9 cellular contexts compared by ENCODE assay signal in the genomic region with DNA sequence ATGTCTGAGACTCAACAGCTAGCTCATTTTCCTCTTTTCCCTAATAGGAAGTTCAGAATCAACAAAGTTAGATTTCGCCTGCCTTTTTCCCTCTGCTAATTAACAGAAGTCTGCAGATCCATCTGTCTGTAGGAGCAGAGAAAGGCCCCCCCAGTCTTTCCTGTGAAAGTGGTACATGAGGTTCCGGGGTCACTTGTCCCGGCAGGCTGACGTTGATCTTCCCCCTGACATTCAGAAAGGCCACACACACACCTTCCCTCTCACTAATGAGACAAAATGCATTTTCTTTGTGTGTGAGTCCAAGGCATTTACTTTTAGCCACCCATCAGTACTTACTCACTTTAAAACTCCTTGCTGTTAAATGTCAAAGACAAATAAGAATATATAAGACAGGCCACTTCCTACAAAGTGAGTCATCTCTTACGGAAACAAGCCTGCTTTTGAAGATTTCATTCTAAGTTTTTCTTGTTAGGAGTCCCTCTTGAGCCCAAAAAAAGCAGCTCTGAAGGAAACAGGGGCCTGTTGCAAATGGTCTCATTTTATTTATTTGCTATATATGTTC.
DNase-seq lines count a peak whose midpoint lies in the region; ATAC-seq and TF ChIP-seq lines count a peak whose summit lies in the region.
"Had no signal": no experiment of that assay in that cellular context is flagged by ENCODE, and none has a peak within 500 bp of the region (broad histone marks: within the 10 kb centered on the region; RNA-seq: fewer than 3 reads in every experiment).

No MANE protein-coding gene starts in this region.

- intact Hi-C loops in Right ventricle myocardium superior (cut with DNase I) (no loop called here), tibial artery (cut with DNase I; ENCODE audit: low total_unique reads) (loop anchor here (10.0 kb wide), 2 partner anchors 53 to 153 kb away; no protein-coding TSS in a partner anchor)
- intact Hi-C loops in activated T-helper 1 cell treated with anti-CD3 and anti-CD28 coated beads, Interleukin-12 subunit alpha, Interleukin-12 subunit beta, Interleukin-2, Interleukin-4 antibody, amounts not matched to agents 30 ng/mL and 10 ng/mL and 1 ng/mL, durations not matched to agents 14 hours and 24 hours and 36 hours (cut with micrococcal nuclease), result loop anchor here (2.0 to 5.0 kb wide), 2 partner anchors 19 to 280 kb away; a partner anchor contains a TSS

- H3K4me1 Mint-ChIP-seq in activated T-helper 1 cell treated with anti-CD3 and anti-CD28 coated beads, Interleukin-12 subunit alpha, Interleukin-12 subunit beta, Interleukin-2, Interleukin-4 antibody, amounts not matched to agents 30 ng/mL and 10 ng/mL and 1 ng/mL, durations not matched to agents 14 hours and 24 hours and 36 hours (ENCODE audit: low read depth), result peaks cover 36% of the 10 kb centered on the region

- no peak for TF ChIP-seq CTCF in right atrium auricular region (IDR thresholded peaks at IDR 0.05)
- peak; percentile 22 for TF ChIP-seq CTCF in foreskin keratinocyte (conservative IDR thresholded peaks at IDR 0.05)
- no peak for TF ChIP-seq CTCF in tibial artery (IDR thresholded peaks at IDR 0.05)

- peak overlapping the region; percentile 23 for H3K4me3 Mint-ChIP-seq in activated T-helper 1 cell treated with anti-CD3 and anti-CD28 coated beads, Interleukin-12 subunit alpha, Interleukin-12 subunit beta, Interleukin-2, Interleukin-4 antibody, amounts not matched to agents 30 ng/mL and 10 ng/mL and 1 ng/mL, durations not matched to agents 14 hours and 24 hours and 36 hours

- no peak for ATAC-seq in Right ventricle myocardium superior (ENCODE audit: poor library complexity)
- peak; percentile 26 for ATAC-seq in foreskin keratinocyte
- ATAC-seq in HG02571 (IDR thresholded peaks at IDR 0.05; ENCODE audit: unreplicated experiment), result no peak
- ATAC-seq in GM21825 (IDR thresholded peaks at IDR 0.05; ENCODE audit: unreplicated experiment), result no peak

- no peak for DNase-seq in right atrium auricular region (ENCODE audit: low spot score)
- DNase-seq in Right ventricle myocardium superior, result no peak
- DNase-seq in activated T-helper 1 cell treated with anti-CD3 and anti-CD28 coated beads, Interleukin-12 subunit alpha, Interleukin-12 subunit beta, Interleukin-2, Interleukin-4 antibody, amounts not matched to agents 30 ng/mL and 10 ng/mL and 1 ng/mL, durations not matched to agents 14 hours and 24 hours and 36 hours (ENCODE audit: low spot score), result no peak
- peak in 1 of 2 donors; percentile 38 for DNase-seq in foreskin keratinocyte
- no peak for DNase-seq in tibial artery
- no peak for DNase-seq in NCI-H1694 (lab: John Stamatoyannopoulos, UW)
- DNase-seq: DMS53 had no signal

- no peaks in the 10 kb centered on the region for H3K36me3 Mint-ChIP-seq in activated T-helper 1 cell treated with anti-CD3 and anti-CD28 coated beads, Interleukin-12 subunit alpha, Interleukin-12 subunit beta, Interleukin-2, Interleukin-4 antibody, amounts not matched to agents 30 ng/mL and 10 ng/mL and 1 ng/mL, durations not matched to agents 14 hours and 24 hours and 36 hours (ENCODE audit: low read depth)

- H3K9me3 Mint-ChIP-seq in activated T-helper 1 cell treated with anti-CD3 and anti-CD28 coated beads, Interleukin-12 subunit alpha, Interleukin-12 subunit beta, Interleukin-2, Interleukin-4 antibody, amounts not matched to agents 30 ng/mL and 10 ng/mL and 1 ng/mL, durations not matched to agents 14 hours and 24 hours and 36 hours, result no peaks in the 10 kb centered on the region

- H3K4me1 ChIP-seq in right atrium auricular region (peaks cover 3 to 29% of the 10 kb centered on the region in 2 donors), foreskin keratinocyte (peaks cover 15% of the 10 kb centered on the region), tibial artery (peaks cover 3 to 41% (median 22%) of the 10 kb centered on the region in 4 donors)

- peak overlapping the region; percentile 85 for H3K27ac Mint-ChIP-seq in activated T-helper 1 cell treated with anti-CD3 and anti-CD28 coated beads, Interleukin-12 subunit alpha, Interleukin-12 subunit beta, Interleukin-2, Interleukin-4 antibody, amounts not matched to agents 30 ng/mL and 10 ng/mL and 1 ng/mL, durations not matched to agents 14 hours and 24 hours and 36 hours

- H3K27me3 Mint-ChIP-seq in activated T-helper 1 cell treated with anti-CD3 and anti-CD28 coated beads, Interleukin-12 subunit alpha, Interleukin-12 subunit beta, Interleukin-2, Interleukin-4 antibody, amounts not matched to agents 30 ng/mL and 10 ng/mL and 1 ng/mL, durations not matched to agents 14 hours and 24 hours and 36 hours (ENCODE audit: insufficient read depth), result no peaks in the 10 kb centered on the region

- H3K9me3 ChIP-seq in right atrium auricular region, result no peaks in the 10 kb centered on the region
- H3K9me3 ChIP-seq in tibial artery, result no peaks in the 10 kb centered on the region

- H3K4me3 ChIP-seq in right atrium auricular region, result no peak overlapping the region
- H3K4me3 ChIP-seq in tibial artery, result no peak overlapping the region

- peak overlapping the region; percentile 31 to 89 for H3K27ac ChIP-seq in right atrium auricular region
- H3K27ac ChIP-seq in foreskin keratinocyte, result no peak overlapping the region
- peak overlapping the region; percentile 48 to 91 for H3K27ac ChIP-seq in tibial artery

- H3K36me3 ChIP-seq in right atrium auricular region, result no peaks in the 10 kb centered on the region
- H3K36me3 ChIP-seq in tibial artery, result no peaks in the 10 kb centered on the region

- H3K27me3 ChIP-seq in right atrium auricular region (no peaks in the 10 kb centered on the region), foreskin keratinocyte (no peaks in the 10 kb centered on the region), tibial artery (no peaks in the 10 kb centered on the region)
